Comparison of ENCODE assay signal across 23 cellular contexts in genomic region chr7:44084695-44085094, GRCh38. TPM values are rescaled to one million over a fixed set of nuclear protein-coding genes. Genes with fewer than 3 reads are reported as not detected.
DNase-seq lines count a peak whose midpoint lies in the region; ATAC-seq, FAIRE-seq and TF ChIP-seq lines count a peak whose summit lies in the region.
"Had no signal": no experiment of that assay in that cellular context is flagged by ENCODE, and none has a peak within 500 bp of the region (broad histone marks: within the 10 kb centered on the region; RNA-seq: fewer than 3 reads in every experiment).

No MANE protein-coding gene starts in this region.

- H3K4me1 ChIP-seq in mesenchymal stem cell (ENCODE audit: control insufficient read depth, insufficient read depth, low read depth, low read length) (peaks cover 44% of the 10 kb centered on the region), tibial artery (peaks cover 0 to 85% (median 80%) of the 10 kb centered on the region in 4 donors), colonic mucosa (peaks cover 7% of the 10 kb centered on the region)
- H3K4me1 ChIP-seq: breast epithelium had no signal

- no peak overlapping the region for H4K91ac ChIP-seq in mesenchymal stem cell (ENCODE audit: low read length)

- H2AFZ ChIP-seq in mesenchymal stem cell (ENCODE audit: low read depth, low read length) = no peak overlapping the region

- H3K4me3 ChIP-seq in brain microvascular endothelial cell (ENCODE audit: low read depth, low read length) (no peak overlapping the region), mesenchymal stem cell (ENCODE audit: insufficient read depth in 1 of 2, low read depth in 1 of 2, low read length in 2 of 2) (no peak overlapping the region), tibial artery (no peak overlapping the region), colonic mucosa (no peak overlapping the region)
- H3K4me3 ChIP-seq: breast epithelium, sigmoid colon had no signal

- H3K9ac ChIP-seq in mesenchymal stem cell (ENCODE audit: low read length) = peak overlapping the region; percentile 36
- H3K9ac ChIP-seq in colonic mucosa (ENCODE audit: low read depth in 2 of 2, low read length in 2 of 2) = no peak overlapping the region

- no peak overlapping the region for H3K14ac ChIP-seq in mesenchymal stem cell (ENCODE audit: low read length in 2 of 2)

- WGBS in mesenchymal stem cell = 56% methylated on average over 4 of the region's 4 CpGs

- no peaks in the 10 kb centered on the region for H3K9me3 ChIP-seq in mesenchymal stem cell (ENCODE audit: control insufficient read depth, low read length)
- H3K9me3 ChIP-seq in tibial artery = no peaks in the 10 kb centered on the region
- no peaks in the 10 kb centered on the region for H3K9me3 ChIP-seq in colonic mucosa
- H3K9me3 ChIP-seq: breast epithelium, sigmoid colon had no signal

- H2BK5ac ChIP-seq in mesenchymal stem cell (ENCODE audit: low read depth, low read length, poor library complexity, severe bottlenecking) = no peak overlapping the region

- no peaks in the 10 kb centered on the region for H3K9me3 Mint-ChIP-seq in HFFc6
- H3K9me3 Mint-ChIP-seq: activated naive CD4-positive, alpha-beta T cell treated with anti-CD3 and anti-CD28 coated beads, Interleukin-2, amount 50 U/mL, for 72 hours; natural killer cell had no signal

- in situ Hi-C loops in brain microvascular endothelial cell (cut with HindIII; ENCODE audit: low pct_ligation_motif_present, low sequenced_read_pairs) = no loop called here

- H2BK120ac ChIP-seq in mesenchymal stem cell (ENCODE audit: low read depth, low read length) = no peak overlapping the region

- H3K79me1 ChIP-seq in mesenchymal stem cell (replicated peaks; ENCODE audit: low read length, poor library complexity, severe bottlenecking) = peaks cover 13% of the 10 kb centered on the region

- H2AK5ac ChIP-seq in mesenchymal stem cell (ENCODE audit: low read length, severe bottlenecking) = no peak overlapping the region

- TF ChIP-seq CTCF in HFFc6 (IDR thresholded peaks at IDR 0.05) (no peak), brain microvascular endothelial cell (IDR thresholded peaks at IDR 0.05; ENCODE audit: low read depth, low read length, missing control alignments) (no peak), tibial artery (IDR thresholded peaks at IDR 0.05) (no peak), colonic mucosa (IDR thresholded peaks at IDR 0.05) (no peak)

- H4K8ac ChIP-seq in mesenchymal stem cell (ENCODE audit: low read length) = no peak overlapping the region

- H3K36me3 Mint-ChIP-seq in HFFc6 (ENCODE audit: low read depth) = peaks cover 5% of the 10 kb centered on the region; the same call in 1 of the 2 replicates
- H3K36me3 Mint-ChIP-seq: natural killer cell had no signal

- no peak overlapping the region for H3K4me2 ChIP-seq in mesenchymal stem cell (ENCODE audit: low read length, poor library complexity, severe bottlenecking)

- no peak overlapping the region for H3K23ac ChIP-seq in mesenchymal stem cell (ENCODE audit: low read length in 2 of 2)

- FAIRE-seq in urothelium cell line (lab: Jason Lieb, UNC) = no peak
- FAIRE-seq: RCC 7860 had no signal

- peaks cover 3% of the 10 kb centered on the region for H3K27me3 Mint-ChIP-seq in HFFc6 (ENCODE audit: insufficient read depth)
- H3K27me3 Mint-ChIP-seq: T-helper 17 cell had no signal

- peaks cover 77% of the 10 kb centered on the region for H3K4me1 Mint-ChIP-seq in HFFc6 (ENCODE audit: low read depth)

- intact Hi-C loops in tibial artery (cut with DNase I; ENCODE audit: low total_unique reads) = no loop called here
- intact Hi-C loops in colonic mucosa (cut with DNase I) = loop anchor here (5.0 kb wide), 1 partner anchor 38 kb away; the partner anchor contains the start of gene POLD2

- H3K4ac ChIP-seq in mesenchymal stem cell (ENCODE audit: low read depth in 1 of 2, low read length in 2 of 2) = no peak overlapping the region

- H3K27ac Mint-ChIP-seq in HFFc6 = peak overlapping the region; percentile 93
- H3K27ac Mint-ChIP-seq: T-helper 17 cell had no signal

- H3K27ac ChIP-seq in brain microvascular endothelial cell = peak overlapping the region; percentile 31
- peak overlapping the region; percentile 89 for H3K27ac ChIP-seq in mesenchymal stem cell (ENCODE audit: low read length, poor library complexity, severe bottlenecking)
- peak overlapping the region; percentile 93 to 98 for H3K27ac ChIP-seq in tibial artery
- no peak overlapping the region for H3K27ac ChIP-seq in colonic mucosa

- no peak for ATAC-seq in HG03565 (IDR thresholded peaks at IDR 0.05; ENCODE audit: unreplicated experiment)
- ATAC-seq: activated naive CD4-positive, alpha-beta T cell treated with anti-CD3 and anti-CD28 coated beads, Interleukin-2, amount 50 U/mL, for 72 hours; left cardiac atrium; natural killer cell; T-helper 17 cell had no signal

- H3K27me3 ChIP-seq in brain microvascular endothelial cell (replicated peaks) = no peaks in the 10 kb centered on the region
- no peaks in the 10 kb centered on the region for H3K27me3 ChIP-seq in mesenchymal stem cell (ENCODE audit: control insufficient read depth in 1 of 2, insufficient read depth in 1 of 2, low read length in 2 of 2)
- no peaks in the 10 kb centered on the region for H3K27me3 ChIP-seq in tibial artery
- no peaks in the 10 kb centered on the region for H3K27me3 ChIP-seq in colonic mucosa
- H3K27me3 ChIP-seq: breast epithelium, sigmoid colon had no signal

- H3K4me3 Mint-ChIP-seq in HFFc6 = peak overlapping the region; percentile 92; the same call in 1 of the 2 replicates
- H3K4me3 Mint-ChIP-seq: T-helper 17 cell had no signal

- no peak overlapping the region for H2BK15ac ChIP-seq in mesenchymal stem cell (ENCODE audit: low read depth, poor library complexity, severe bottlenecking)

- DNase-seq in HFFc6 (no peak), brain microvascular endothelial cell (no peak), mesenchymal stem cell (no peak), tibial artery (no peak), urothelium cell line (ENCODE audit: low spot score) (no peak), SIG-M5 (lab: John Stamatoyannopoulos, UW) (no peak), colonic mucosa (no peak)
- DNase-seq: activated CD4-positive, alpha-beta T cell treated with anti-CD3 and anti-CD28 coated beads for 48 hours; DND-41; head of caudate nucleus; left cardiac atrium; midbrain; natural killer cell; NCI-H1092 treated with DMSO at 0.1 percent for 48 hours; NCI-H2029; sigmoid colon had no signal

- peaks cover 4% of the 10 kb centered on the region for H3K36me3 ChIP-seq in brain microvascular endothelial cell (replicated peaks)
- H3K36me3 ChIP-seq in mesenchymal stem cell (ENCODE audit: control insufficient read depth in 1 of 2, insufficient read depth in 2 of 2, low read depth in 1 of 2, low read length in 2 of 2) = peaks cover 14% of the 10 kb centered on the region in 2 experiments
- H3K36me3 ChIP-seq in tibial artery = peaks cover 5 to 13% (median 12%) of the 10 kb centered on the region in 3 donors
- peaks cover 4% of the 10 kb centered on the region for H3K36me3 ChIP-seq in colonic mucosa
- H3K36me3 ChIP-seq: breast epithelium had no signal

- no peak overlapping the region for H2BK12ac ChIP-seq in mesenchymal stem cell (ENCODE audit: low read length in 2 of 2)

- no peak overlapping the region for H3K18ac ChIP-seq in mesenchymal stem cell (ENCODE audit: low read depth in 1 of 2, low read length in 2 of 2)

RNA-seq across cellular contexts. Expression of gene POLM, which starts 2.4 kb away (rescaled TPM):
- total RNA-seq in HFFc6 (2021; fragmentation: NEBNext Ultra II Directional; extraction: Animal tissue kit (Norgen Biotek cat#: 25700)) = 10 to 100 TPM; 11.4 to 14.3 (median 12.1) TPM
- polyA plus RNA-seq in mesenchymal stem cell (2013, experiment 1 of 2) = 6.5 TPM
- polyA plus RNA-seq in mesenchymal stem cell (2013, experiment 2 of 2) = 5.7 TPM
- 10 to 100 TPM; 17.2 to 25.9 TPM for total RNA-seq in colonic mucosa

RNA-seq across cellular contexts. Expression of gene PGAM2, which starts 19.3 kb away (rescaled TPM):
- total RNA-seq in HFFc6 (2021; fragmentation: NEBNext Ultra II Directional; extraction: Animal tissue kit (Norgen Biotek cat#: 25700)) = under 1 TPM in 4 of 6 experiments, not detected in 2; 0.26 to 0.51 (median 0.35) TPM
- not detected for polyA plus RNA-seq in mesenchymal stem cell (2013, experiment 1 of 2)
- not detected for polyA plus RNA-seq in mesenchymal stem cell (2013, experiment 2 of 2)
- under 1 TPM; 0.29 to 0.52 TPM for total RNA-seq in colonic mucosa
- total RNA-seq: NCI-H460, SK-MEL-5 had no signal

RNA-seq across cellular contexts. Expression of gene AEBP1, which starts 19.4 kb away (rescaled TPM):
- total RNA-seq in HFFc6 (2021; fragmentation: NEBNext Ultra II Directional; extraction: Animal tissue kit (Norgen Biotek cat#: 25700)) = 10 to 100 TPM; 69.7 to 83.2 (median 76.4) TPM
- 95.5 TPM for polyA plus RNA-seq in mesenchymal stem cell (2013, experiment 1 of 2)
- 88.2 TPM for polyA plus RNA-seq in mesenchymal stem cell (2013, experiment 2 of 2)
- 10 to 100 TPM; 21.4 to 30.4 TPM for total RNA-seq in colonic mucosa
- total RNA-seq: NCI-H460, SK-MEL-5 had no signal

RNA-seq across cellular contexts. Expression of gene POLD2, which starts 38.7 kb away (rescaled TPM):
- 100 to 1,000 TPM; 154 to 210 (median 183) TPM for total RNA-seq in HFFc6 (2021; fragmentation: NEBNext Ultra II Directional; extraction: Animal tissue kit (Norgen Biotek cat#: 25700))
- polyA plus RNA-seq in mesenchymal stem cell (2013, experiment 1 of 2) = 59.3 TPM
- polyA plus RNA-seq in mesenchymal stem cell (2013, experiment 2 of 2) = 56.2 TPM
- 100 to 1,000 TPM in 1 of 2 donors, 10 to 100 TPM in 1; 54.8 to 161 TPM for total RNA-seq in colonic mucosa

RNA-seq across cellular contexts. Expression of gene DBNL, which starts 40.2 kb away (rescaled TPM):
- total RNA-seq in HFFc6 (2021; fragmentation: NEBNext Ultra II Directional; extraction: Animal tissue kit (Norgen Biotek cat#: 25700)) = 100 to 1,000 TPM; 146 to 167 (median 153) TPM
- polyA plus RNA-seq in mesenchymal stem cell (2013, experiment 1 of 2) = 51.9 TPM
- 52.3 TPM for polyA plus RNA-seq in mesenchymal stem cell (2013, experiment 2 of 2)
- 100 to 1,000 TPM in 1 of 2 donors, 10 to 100 TPM in 1; 81.4 to 106 TPM for total RNA-seq in colonic mucosa
